17 cellular contexts compared by ENCODE assay signal in the genomic region with DNA sequence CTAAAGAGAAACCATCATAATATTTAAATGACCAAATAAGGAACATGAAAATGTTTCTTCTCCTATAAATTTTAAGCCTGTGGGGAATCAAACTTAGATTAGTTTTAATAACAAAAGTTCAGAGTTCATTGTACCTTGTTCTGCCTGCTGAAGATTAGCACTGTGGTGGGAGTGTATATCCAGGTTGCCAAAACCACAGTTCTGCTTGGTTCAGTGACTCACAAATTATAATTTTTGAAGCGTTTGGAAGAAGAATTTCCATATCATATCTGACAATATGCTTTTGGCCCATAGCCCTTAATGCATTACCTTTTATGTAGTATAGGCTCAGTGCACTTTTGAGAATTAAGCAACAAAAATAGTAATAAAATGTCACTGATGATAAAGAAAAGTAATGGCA.
A peak's percentile ranks its signal among the peaks of the same experiment; 100 is the strongest.
DNase-seq lines count a peak whose midpoint lies in the region; ATAC-seq, FAIRE-seq and TF ChIP-seq lines count a peak whose summit lies in the region.
"Had no signal": no experiment of that assay in that cellular context is flagged by ENCODE, and none has a peak within 500 bp of the region (broad histone marks: within the 10 kb centered on the region; RNA-seq: fewer than 3 reads in every experiment).

No MANE protein-coding gene starts in this region.

- TF ChIP-seq CTCF in liver (IDR thresholded peaks at IDR 0.05; ENCODE audit: low read depth, low read length, missing input control) (no peak), HepG2 (CRISPR knock-in tag; IDR thresholded peaks at IDR 0.05) (no peak), astrocyte (IDR thresholded peaks at IDR 0.05; ENCODE audit: insufficient read depth, low read depth, low read length) (no peak), fibroblast of pulmonary artery (IDR thresholded peaks at IDR 0.05; ENCODE audit: low read length, missing control alignments) (no peak)

- H3K9ac ChIP-seq in liver (ENCODE audit: low read depth in 1 of 2, low read length in 2 of 2) (no peak overlapping the region), HepG2 (ENCODE audit: insufficient read depth, low read depth, low read length) (no peak overlapping the region), astrocyte (ENCODE audit: low read length) (no peak overlapping the region), skeletal muscle satellite cell (ENCODE audit: low read depth, low read length) (no peak overlapping the region)

- H3K79me2 ChIP-seq in HepG2 (ENCODE audit: insufficient read depth, low read length), result no peaks in the 10 kb centered on the region
- no peaks in the 10 kb centered on the region for H3K79me2 ChIP-seq in astrocyte (ENCODE audit: insufficient read depth, low read length)

- H3K27ac Mint-ChIP-seq in astrocyte (ENCODE audit: unreplicated experiment), result no peak overlapping the region
- no peak overlapping the region for H3K27ac Mint-ChIP-seq in activated CD4-positive, alpha-beta T cell treated with anti-CD3 and anti-CD28 coated beads for 36 hours
- H3K27ac Mint-ChIP-seq: CD4-positive, alpha-beta T cell had no signal

- in situ Hi-C loops in HepG2 (cut with HindIII; ENCODE audit: extremely low pct_ligation_motif_present, low pct_unique_long_range_greater_than_20kb), result loop anchor here (25.0 kb wide), 1 partner anchor 534 kb away; the partner anchor contains the start of gene GPC6

- TF ChIP-seq EP300 in HepG2 (IDR thresholded peaks at IDR 0.05; ENCODE audit: low read depth in 2 of 2, low read length in 2 of 2) (no peak), HepG2 (CRISPR knock-in tag; IDR thresholded peaks at IDR 0.05; ENCODE audit: borderline replicate concordance) (no peak)

- H3K4me3 ChIP-seq in liver (ENCODE audit: low read depth in 1 of 3, low read length in 3 of 3), result no peak overlapping the region
- no peak overlapping the region for H3K4me3 ChIP-seq in HepG2 (replicated peaks in 1 of 3; ENCODE audit: insufficient read depth in 1 of 3, low read depth in 2 of 3, low read length in 3 of 3)
- no peak overlapping the region for H3K4me3 ChIP-seq in astrocyte (ENCODE audit: insufficient read depth, low read depth, low read length)
- no peak overlapping the region for H3K4me3 ChIP-seq in fibroblast of pulmonary artery (replicated peaks; ENCODE audit: low read depth, low read length)
- no peak overlapping the region for H3K4me3 ChIP-seq in skeletal muscle satellite cell (ENCODE audit: low read length)
- H3K4me3 ChIP-seq: SJSA1 had no signal

- H3K36me3 ChIP-seq in liver (ENCODE audit: control insufficient read depth in 4 of 4, insufficient read depth in 3 of 4, low read depth in 1 of 4, low read length in 3 of 4) (no peaks in the 10 kb centered on the region), HepG2 (replicated peaks in 1 of 2; ENCODE audit: control insufficient read depth in 1 of 2, insufficient read depth in 2 of 2, low read length in 2 of 2) (no peaks in the 10 kb centered on the region), astrocyte (ENCODE audit: insufficient read depth, low read length) (no peaks in the 10 kb centered on the region), skeletal muscle satellite cell (ENCODE audit: insufficient read depth, low read length) (no peaks in the 10 kb centered on the region)
- H3K36me3 ChIP-seq: BE2C, SJSA1 had no signal

- H4K20me1 ChIP-seq in HepG2 (ENCODE audit: insufficient read depth, low read length), result no peaks in the 10 kb centered on the region
- no peaks in the 10 kb centered on the region for H4K20me1 ChIP-seq in astrocyte (ENCODE audit: insufficient read depth, low read length)

- H3K36me3 Mint-ChIP-seq in astrocyte (ENCODE audit: low read depth, unreplicated experiment), result peaks cover 2% of the 10 kb centered on the region
- H3K36me3 Mint-ChIP-seq in activated CD4-positive, alpha-beta T cell treated with anti-CD3 and anti-CD28 coated beads for 36 hours (ENCODE audit: low read depth), result no peaks in the 10 kb centered on the region

- TF ChIP-seq POLR2A in HepG2 (IDR thresholded peaks at IDR 0.05; ENCODE audit: insufficient read depth in 1 of 2, low read depth in 2 of 2, low read length in 2 of 2), result no peak

- POLR2A ChIA-PET in HepG2 (lab: Yijun Ruan, JAX), result no interaction called here
- POLR2A ChIA-PET in activated CD4-positive, alpha-beta T cell treated with anti-CD3 and anti-CD28 coated beads for 36 hours (lab: Charles Lee), result no interaction called here

- no peak overlapping the region for H3K4me3 Mint-ChIP-seq in astrocyte (ENCODE audit: unreplicated experiment)
- no peak overlapping the region for H3K4me3 Mint-ChIP-seq in activated CD4-positive, alpha-beta T cell treated with anti-CD3 and anti-CD28 coated beads for 36 hours
- H3K4me3 Mint-ChIP-seq: CD4-positive, alpha-beta T cell had no signal

- no peak for ATAC-seq in HepG2
- no peak for ATAC-seq in activated CD4-positive, alpha-beta T cell treated with anti-CD3 and anti-CD28 coated beads for 36 hours
- ATAC-seq: HCT116 had no signal

- peaks cover 2 to 36% (median 21%) of the 10 kb centered on the region in 4 donors for H3K4me1 ChIP-seq in liver (ENCODE audit: control insufficient read depth in 4 of 4, insufficient read depth in 4 of 4, low read length in 3 of 4)
- H3K4me1 ChIP-seq in HepG2 (ENCODE audit: insufficient read depth, low read length), result peaks cover 39% of the 10 kb centered on the region
- peaks cover 22% of the 10 kb centered on the region for H3K4me1 ChIP-seq in astrocyte (ENCODE audit: insufficient read depth, low read length)
- H3K4me1 ChIP-seq in skeletal muscle satellite cell (ENCODE audit: control insufficient read depth, insufficient read depth, low read length), result peaks cover 36% of the 10 kb centered on the region

- intact Hi-C loops in HepG2 (cut with micrococcal nuclease; ENCODE audit: unreplicated experiment), result no loop called here
- intact Hi-C loops in activated CD4-positive, alpha-beta T cell treated with anti-CD3 and anti-CD28 coated beads for 36 hours (cut with DNase I, micrococcal nuclease), result no loop called here

- 52% methylated on average over 1 of the region's 1 CpG for WGBS in liver
- 86% methylated on average over 1 of the region's 1 CpG for WGBS in HepG2 (ENCODE audit: low lambda C conversion rate)

- no peaks in the 10 kb centered on the region for H3K27me3 ChIP-seq in liver (ENCODE audit: control insufficient read depth in 4 of 4, insufficient read depth in 4 of 4, low read length in 3 of 4)
- H3K27me3 ChIP-seq in HepG2 (ENCODE audit: control insufficient read depth in 1 of 2, insufficient read depth in 2 of 2, low read length in 2 of 2), result no peaks in the 10 kb centered on the region
- no peaks in the 10 kb centered on the region for H3K27me3 ChIP-seq in astrocyte (ENCODE audit: insufficient read depth, low read length)
- no peaks in the 10 kb centered on the region for H3K27me3 ChIP-seq in skeletal muscle satellite cell (ENCODE audit: control insufficient read depth, insufficient read depth, low read length)
- H3K27me3 ChIP-seq: BE2C, SJSA1 had no signal

- H3K4me2 ChIP-seq in HepG2 (ENCODE audit: low read depth, low read length) (no peak overlapping the region), astrocyte (ENCODE audit: low read length) (no peak overlapping the region), skeletal muscle satellite cell (ENCODE audit: low read length) (peak overlapping the region; percentile 6)

- CTCF ChIA-PET in HepG2 (lab: Yijun Ruan, JAX; ENCODE audit: low intra/inter-chr PET ratio, low total read pairs), result no interaction called here
- CTCF ChIA-PET in activated CD4-positive, alpha-beta T cell treated with anti-CD3 and anti-CD28 coated beads for 36 hours (lab: Charles Lee), result no interaction called here

- DNase-seq in HepG2 (ENCODE audit: low spot score), result no peak
- peak; percentile 53 for DNase-seq in astrocyte (ENCODE audit: low read depth)
- DNase-seq in fibroblast of pulmonary artery (ENCODE audit: low read depth), result peak; percentile 38
- DNase-seq in Kasumi-1 (lab: John Stamatoyannopoulos, UW), result no peak
- DNase-seq in activated CD4-positive, alpha-beta T cell treated with anti-CD3 and anti-CD28 coated beads for 36 hours, result no peak
- no peak for DNase-seq in hypothalamus (lab: John Stamatoyannopoulos, UW)
- DNase-seq: BE2C; CD4-positive, alpha-beta T cell; DMS53; NCI-H1436 treated with DMSO at 0.1 percent for 48 hours; NCI-H510A; RPMI8226 had no signal

- H3K9me3 Mint-ChIP-seq in astrocyte (ENCODE audit: unreplicated experiment), result no peaks in the 10 kb centered on the region
- no peaks in the 10 kb centered on the region for H3K9me3 Mint-ChIP-seq in activated CD4-positive, alpha-beta T cell treated with anti-CD3 and anti-CD28 coated beads for 36 hours (ENCODE audit: low read depth)
- H3K9me3 Mint-ChIP-seq: CD4-positive, alpha-beta T cell had no signal

- no peak overlapping the region for H3K27ac ChIP-seq in liver (ENCODE audit: low read depth in 1 of 2, low read length in 2 of 2)
- no peak overlapping the region for H3K27ac ChIP-seq in HepG2 (ENCODE audit: extremely low read length, insufficient read depth, low read length)
- H3K27ac ChIP-seq in astrocyte (ENCODE audit: low read depth, low read length), result no peak overlapping the region
- H3K27ac ChIP-seq: 22Rv1, SJSA1 had no signal

- BruUV-seq in HepG2 (replicated peaks; lab: Mats Ljungman, UMichigan), result no TSS peak

- FAIRE-seq in HepG2 (lab: Jason Lieb, UNC) (no peak), astrocyte (lab: Jason Lieb, UNC) (no peak)

- H3K9me3 ChIP-seq in liver (ENCODE audit: control insufficient read depth in 4 of 4, low read length in 3 of 4) (no peaks in the 10 kb centered on the region), HepG2 (ENCODE audit: low read length) (no peaks in the 10 kb centered on the region), astrocyte (ENCODE audit: insufficient read depth, low read depth, low read length) (no peaks in the 10 kb centered on the region), skeletal muscle satellite cell (replicated peaks; ENCODE audit: low read length) (no peaks in the 10 kb centered on the region)
- H3K9me3 ChIP-seq: BE2C, SJSA1 had no signal

- no peaks in the 10 kb centered on the region for H3K27me3 Mint-ChIP-seq in astrocyte (ENCODE audit: low read depth, unreplicated experiment)
- peaks cover 1% of the 10 kb centered on the region for H3K27me3 Mint-ChIP-seq in activated CD4-positive, alpha-beta T cell treated with anti-CD3 and anti-CD28 coated beads for 36 hours
- H3K27me3 Mint-ChIP-seq: CD4-positive, alpha-beta T cell had no signal

- H3K4me1 Mint-ChIP-seq in astrocyte (ENCODE audit: low read depth, unreplicated experiment), result peaks cover 35% of the 10 kb centered on the region
- H3K4me1 Mint-ChIP-seq in activated CD4-positive, alpha-beta T cell treated with anti-CD3 and anti-CD28 coated beads for 36 hours, result no peaks in the 10 kb centered on the region

- no peak for TF ChIP-seq RAD21 in liver (IDR thresholded peaks at IDR 0.05)
- no peak for TF ChIP-seq RAD21 in HepG2 (CRISPR knock-in tag; IDR thresholded peaks at IDR 0.05)

- H2AFZ ChIP-seq in HepG2 (ENCODE audit: low read length), result no peak overlapping the region
- H2AFZ ChIP-seq in astrocyte (ENCODE audit: low read depth, low read length), result no peak overlapping the region

TF ChIP-seq in liver, 16 proteins besides CTCF, POLR2A, EP300 and RAD21 (continues in another document):
- TF ChIP-seq GABPA (IDR thresholded peaks at IDR 0.05 in 1 of 2, conservative IDR thresholded peaks at IDR 0.05 in 1 of 2) (no peak), HNF4A (conservative IDR thresholded peaks at IDR 0.05) (peak; percentile 51 to 66)

TF ChIP-seq in HepG2, 621 proteins besides CTCF, POLR2A, EP300 and RAD21 (continues in another document):
- TF ChIP-seq SIX4 (CRISPR knock-in tag; IDR thresholded peaks at IDR 0.05), result no peak
- no peak for TF ChIP-seq ZNF460 (CRISPR knock-in tag; IDR thresholded peaks at IDR 0.05; ENCODE audit: borderline replicate concordance)

Comparison
In these comparisons a context has a peak if more than half of its experiments do, and no peak if none do; other contexts are left out.
1. DNase-seq: peak in astrocyte (single experiment) and fibroblast of pulmonary artery (single experiment); none in HepG2 (single experiment), Kasumi-1 (0 of 2), activated CD4-positive, alpha-beta T cell treated with anti-CD3 and anti-CD28 coated beads for 36 hours (single experiment) and hypothalamus (0 of 51).